In genomic region chr6:110352603-110353303, GRCh38 we compare ENCODE assay signal across 1 cellular context.
TF ChIP-seq lines count a peak whose summit lies in the region.

No MANE protein-coding gene starts in this region.

TF ChIP-seq in HepG2, 621 proteins besides CTCF, POLR2A, EP300 and RAD21:
- no peak for TF ChIP-seq BRD4 (CRISPR knock-in tag; IDR thresholded peaks at IDR 0.05)
- TF ChIP-seq LRRFIP1 (CRISPR knock-in tag; conservative IDR thresholded peaks at IDR 0.05): no peak
- no peak for TF ChIP-seq ZNF569 (CRISPR knock-in tag; IDR thresholded peaks at IDR 0.05; ENCODE audit: borderline replicate concordance)
- TF ChIP-seq E2F2 (CRISPR knock-in tag; IDR thresholded peaks at IDR 0.05; ENCODE audit: borderline replicate concordance): no peak
- TF ChIP-seq FOXC1 (CRISPR knock-in tag; IDR thresholded peaks at IDR 0.05; ENCODE audit: borderline replicate concordance): no peak
- TF ChIP-seq MLLT10 (CRISPR knock-in tag; IDR thresholded peaks at IDR 0.05): no peak
- TF ChIP-seq CAMTA2 (CRISPR knock-in tag; IDR thresholded peaks at IDR 0.05; ENCODE audit: borderline replicate concordance): no peak
- no peak for TF ChIP-seq ETV5 (CRISPR knock-in tag; IDR thresholded peaks at IDR 0.05; ENCODE audit: borderline replicate concordance)
- TF ChIP-seq SMC3 (IDR thresholded peaks at IDR 0.05; ENCODE audit: low read length): no peak
- no peak for TF ChIP-seq HOMEZ (CRISPR knock-in tag; IDR thresholded peaks at IDR 0.05; ENCODE audit: low read depth)
- TF ChIP-seq SNAI1 (CRISPR knock-in tag; IDR thresholded peaks at IDR 0.05; ENCODE audit: borderline replicate concordance): no peak
- TF ChIP-seq TBX3 (IDR thresholded peaks at IDR 0.05; ENCODE audit: borderline replicate concordance): no peak
